ENCODE assay signal across 16 cellular contexts in the genomic region with DNA sequence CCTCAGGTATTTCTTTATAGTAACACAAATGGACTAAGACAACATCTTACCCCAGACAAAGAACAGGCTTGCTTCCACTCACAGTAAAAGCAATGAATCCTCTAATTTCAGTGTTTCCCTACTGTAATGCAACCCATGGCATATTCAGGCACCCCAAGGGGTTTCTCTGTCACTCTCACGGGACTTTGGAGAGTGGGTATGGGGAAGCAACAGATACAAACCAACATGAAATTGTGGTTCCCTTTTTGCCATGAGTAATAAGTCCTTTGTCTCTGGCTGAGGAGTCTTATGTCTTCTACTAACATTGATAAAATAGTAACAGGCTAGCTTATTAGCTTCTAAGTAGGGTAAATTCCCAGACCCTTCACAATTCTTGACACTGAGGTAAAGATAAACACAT. TPM values are rescaled to one million over a fixed set of nuclear protein-coding genes. Genes with fewer than 3 reads are reported as not detected.
DNase-seq lines count a peak whose midpoint lies in the region; ATAC-seq and TF ChIP-seq lines count a peak whose summit lies in the region.
"Had no signal": no experiment of that assay in that cellular context is flagged by ENCODE, and none has a peak within 500 bp of the region (broad histone marks: within the 10 kb centered on the region; RNA-seq: fewer than 3 reads in every experiment).

No MANE protein-coding gene starts in this region.

- H3K4me1 ChIP-seq in Loucy (ENCODE audit: insufficient read depth, low read length, poor library complexity, severe bottlenecking), result peaks cover 51% of the 10 kb centered on the region
- H3K4me1 ChIP-seq: BE2C had no signal

- H3F3A ChIP-seq in Loucy (ENCODE audit: low read depth), result no peaks in the 10 kb centered on the region

- no peaks in the 10 kb centered on the region for H3K79me2 ChIP-seq in Loucy (ENCODE audit: insufficient read depth, low read length)

- DNase-seq in CD1c-positive myeloid dendritic cell (ENCODE audit: extremely low spot score), result peak; percentile 87
- DNase-seq in activated naive CD8-positive, alpha-beta T cell treated with anti-CD3 and anti-CD28 coated beads, Interleukin-2, amount 10 ng/mL, durations not matched to agents 7 days and 5 days, result no peak
- no peak for DNase-seq in natural killer cell treated with Interleukin-12 subunit alpha and Interleukin-12 subunit beta and Interleukin-15 and Interleukin-18, amount 100 ng/mL, for 72 hours (ENCODE audit: low spot score)
- no peak for DNase-seq in hepatic stellate cell (ENCODE audit: low spot score)
- no peak for DNase-seq in GM19240 (ENCODE audit: insufficient read length, low spot score)
- DNase-seq: activated CD4-positive, alpha-beta T cell treated with anti-CD3 and anti-CD28 coated beads for 1 hour; activated naive CD4-positive, alpha-beta T cell treated with anti-CD3 and anti-CD28 coated beads, Interleukin-2, amount 50 U/mL, for 16 hours; BE2C; brain microvascular endothelial cell; dermis blood vessel endothelial cell; DMS79; mesenchymal stem cell; NCI-H748 treated with DMSO at 0.1 percent for 48 hours; retina had no signal

- peaks cover 14% of the 10 kb centered on the region for H3K9me3 Mint-ChIP-seq in activated naive CD8-positive, alpha-beta T cell treated with anti-CD3 and anti-CD28 coated beads, Interleukin-2, amount 10 ng/mL, durations not matched to agents 7 days and 5 days
- H3K9me3 Mint-ChIP-seq in natural killer cell treated with Interleukin-12 subunit alpha and Interleukin-12 subunit beta and Interleukin-15 and Interleukin-18, amount 100 ng/mL, for 72 hours, result peaks cover 17% of the 10 kb centered on the region

- H3K36me3 Mint-ChIP-seq in activated naive CD8-positive, alpha-beta T cell treated with anti-CD3 and anti-CD28 coated beads, Interleukin-2, amount 10 ng/mL, durations not matched to agents 7 days and 5 days, result peaks cover 40% of the 10 kb centered on the region
- H3K36me3 Mint-ChIP-seq in natural killer cell treated with Interleukin-12 subunit alpha and Interleukin-12 subunit beta and Interleukin-15 and Interleukin-18, amount 100 ng/mL, for 72 hours, result peaks cover 16% of the 10 kb centered on the region

- no peaks in the 10 kb centered on the region for H3K9me2 ChIP-seq in Loucy (replicated peaks; ENCODE audit: low read depth, low read length)

- POLR2A ChIA-PET in activated naive CD8-positive, alpha-beta T cell treated with anti-CD3 and anti-CD28 coated beads, Interleukin-2, amount 10 ng/mL, durations not matched to agents 7 days and 5 days (lab: Charles Lee), result interaction anchor here (1.0 to 4.6 kb wide), 3 partner anchors 9 to 975 kb away, joined by 3 to 16 read pairs (median 3); a partner anchor contains a TSS

- no peak for ATAC-seq in activated naive CD8-positive, alpha-beta T cell treated with anti-CD3 and anti-CD28 coated beads, Interleukin-2, amount 10 ng/mL, durations not matched to agents 7 days and 5 days (ENCODE audit: low read depth)
- ATAC-seq in natural killer cell treated with Interleukin-12 subunit alpha and Interleukin-12 subunit beta and Interleukin-15 and Interleukin-18, amount 100 ng/mL, for 72 hours, result no peak
- no peak for ATAC-seq in GM19351 (IDR thresholded peaks at IDR 0.05; ENCODE audit: unreplicated experiment)

- no peaks in the 10 kb centered on the region for H3K27me3 Mint-ChIP-seq in activated naive CD8-positive, alpha-beta T cell treated with anti-CD3 and anti-CD28 coated beads, Interleukin-2, amount 10 ng/mL, durations not matched to agents 7 days and 5 days
- no peaks in the 10 kb centered on the region for H3K27me3 Mint-ChIP-seq in natural killer cell treated with Interleukin-12 subunit alpha and Interleukin-12 subunit beta and Interleukin-15 and Interleukin-18, amount 100 ng/mL, for 72 hours

- no peaks in the 10 kb centered on the region for H3K27me3 ChIP-seq in Loucy (ENCODE audit: insufficient read depth, low read length, poor library complexity, severe bottlenecking)
- H3K27me3 ChIP-seq: BE2C, brain microvascular endothelial cell had no signal

- H2AFZ ChIP-seq in Loucy (ENCODE audit: low read length), result peak overlapping the region; percentile 68; the same call in 1 of the 2 replicates

- H4K20me1 ChIP-seq in Loucy (ENCODE audit: insufficient read depth, low read length, poor library complexity, severe bottlenecking), result no peaks in the 10 kb centered on the region

- peaks cover 62% of the 10 kb centered on the region for H3K4me1 Mint-ChIP-seq in activated naive CD8-positive, alpha-beta T cell treated with anti-CD3 and anti-CD28 coated beads, Interleukin-2, amount 10 ng/mL, durations not matched to agents 7 days and 5 days
- peaks cover 58 to 61% of the 10 kb centered on the region in 2 donors for H3K4me1 Mint-ChIP-seq in natural killer cell treated with Interleukin-12 subunit alpha and Interleukin-12 subunit beta and Interleukin-15 and Interleukin-18, amount 100 ng/mL, for 72 hours (ENCODE audit: low read depth in 2 of 2)

- no peak for TF ChIP-seq CTCF in Loucy (conservative IDR thresholded peaks at IDR 0.05; ENCODE audit: low read length)

- H3K4me3 ChIP-seq in Loucy (ENCODE audit: low read length, poor library complexity, severe bottlenecking), result peak overlapping the region; percentile 1

- peak overlapping the region; percentile 77 for H3K4me2 ChIP-seq in Loucy (ENCODE audit: low read depth, low read length, poor library complexity, severe bottlenecking)

- no peaks in the 10 kb centered on the region for H3K36me3 ChIP-seq in Loucy (ENCODE audit: insufficient read depth, low read length)
- H3K36me3 ChIP-seq: BE2C, brain microvascular endothelial cell had no signal

- H3K27ac Mint-ChIP-seq in activated naive CD8-positive, alpha-beta T cell treated with anti-CD3 and anti-CD28 coated beads, Interleukin-2, amount 10 ng/mL, durations not matched to agents 7 days and 5 days, result no peak overlapping the region
- peak overlapping the region; percentile 86 for H3K27ac Mint-ChIP-seq in natural killer cell treated with Interleukin-12 subunit alpha and Interleukin-12 subunit beta and Interleukin-15 and Interleukin-18, amount 100 ng/mL, for 72 hours

- H3K9ac ChIP-seq in Loucy (ENCODE audit: low read depth, low read length, poor library complexity, severe bottlenecking), result no peak overlapping the region

- H3K9me3 ChIP-seq in Loucy (ENCODE audit: insufficient read depth, low read depth, low read length), result no peaks in the 10 kb centered on the region
- H3K9me3 ChIP-seq: BE2C had no signal

- H3K4me3 Mint-ChIP-seq in activated naive CD8-positive, alpha-beta T cell treated with anti-CD3 and anti-CD28 coated beads, Interleukin-2, amount 10 ng/mL, durations not matched to agents 7 days and 5 days, result peak overlapping the region; percentile 83
- H3K4me3 Mint-ChIP-seq in natural killer cell treated with Interleukin-12 subunit alpha and Interleukin-12 subunit beta and Interleukin-15 and Interleukin-18, amount 100 ng/mL, for 72 hours, result peak overlapping the region; percentile 88

RNA-seq across cellular contexts. Expression of a gene that starts 51.4 kb away (rescaled TPM):
- total RNA-seq in activated naive CD8-positive, alpha-beta T cell treated with anti-CD3 and anti-CD28 coated beads, Interleukin-2, amount 10 ng/mL, durations not matched to agents 7 days and 5 days, result 10 to 100 TPM; 19.4 to 26.8 TPM
- 100 to 1,000 TPM; 108 to 136 TPM for total RNA-seq in natural killer cell treated with Interleukin-12 subunit alpha and Interleukin-12 subunit beta and Interleukin-15 and Interleukin-18, amount 100 ng/mL, for 72 hours
- total RNA-seq: dermis blood vessel endothelial cell had no signal
